ENCODE assay signal across 9 cellular contexts in the genomic region with DNA sequence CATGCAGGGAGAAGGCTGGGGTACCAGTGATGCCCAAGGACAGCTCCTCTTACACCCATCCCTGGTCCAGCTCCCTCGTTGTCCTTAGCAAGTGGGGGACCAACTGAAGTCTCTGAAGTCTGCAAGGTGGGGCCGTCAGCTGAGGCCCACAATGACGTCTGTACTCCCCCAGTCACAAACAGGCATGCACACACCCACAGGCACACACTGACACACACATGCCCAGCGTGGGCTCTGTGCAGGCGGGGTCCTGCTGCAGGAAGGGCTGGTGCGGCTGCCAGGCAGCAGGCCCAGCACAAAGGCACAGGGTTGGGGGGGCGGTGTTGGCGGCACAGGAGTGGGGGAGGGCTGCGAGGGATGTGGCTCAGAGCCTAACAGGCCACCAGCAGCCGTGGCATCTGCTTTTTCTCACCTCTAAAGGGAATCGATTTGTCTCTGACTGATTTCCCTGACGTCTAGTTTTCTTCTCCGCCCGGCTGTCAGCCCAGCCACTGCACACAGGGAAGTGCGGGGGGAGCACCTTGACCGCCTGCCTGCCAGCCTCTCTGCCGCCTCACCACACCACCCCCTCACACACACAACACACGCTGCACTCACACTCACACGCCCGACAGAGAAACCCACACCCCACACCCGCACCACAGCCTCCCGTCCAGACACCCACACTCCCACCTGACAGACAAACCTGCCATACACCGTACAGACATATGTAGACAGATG.
DNase-seq lines count a peak whose midpoint lies in the region; ATAC-seq and TF ChIP-seq lines count a peak whose summit lies in the region.
"Had no signal": no experiment of that assay in that cellular context is flagged by ENCODE, and none has a peak within 500 bp of the region (broad histone marks: within the 10 kb centered on the region; RNA-seq: fewer than 3 reads in every experiment).

No MANE protein-coding gene starts in this region.

- TF ChIP-seq CTCF in GM10266 (IDR thresholded peaks at IDR 0.05; ENCODE audit: control insufficient read depth, insufficient read depth, low read depth, missing control alignments): no peak

- DNase-seq in NCI-H2107 (lab: John Stamatoyannopoulos, UW) (peak; percentile 7), activated T-cell treated with anti-CD3 and anti-CD28 coated beads for 1 hour (ENCODE audit: low read depth) (peak; percentile 17), hippocampal formation (lab: John Stamatoyannopoulos, UW) (peak; percentile 7 to 18), superior temporal gyrus (ENCODE audit: extremely low spot score) (no peak), GM10266 (ENCODE audit: extremely low spot score) (no peak)
- peak; percentile 53 for DNase-seq in stimulated activated CD8-positive, alpha-beta memory T cell treated with anti-CD3 and anti-CD28 coated beads, Interleukin-12 subunit alpha, Interleukin-12 subunit beta, amount 100 ng/mL, for 4 hours (ENCODE audit: low read depth)
- DNase-seq: MG63 had no signal

- no peak for ATAC-seq in HG03342 (IDR thresholded peaks at IDR 0.05; ENCODE audit: unreplicated experiment)
- no peak for ATAC-seq in GM21360 (IDR thresholded peaks at IDR 0.05; ENCODE audit: unreplicated experiment)

Comparison
In these comparisons a context has a peak if more than half of its experiments do, and no peak if none do; other contexts are left out.
1. DNase-seq: peak in NCI-H2107 (single experiment), activated T-cell treated with anti-CD3 and anti-CD28 coated beads for 1 hour (single experiment), hippocampal formation (2 of 2) and stimulated activated CD8-positive, alpha-beta memory T cell treated with anti-CD3 and anti-CD28 coated beads, Interleukin-12 subunit alpha, Interleukin-12 subunit beta, amount 100 ng/mL, for 4 hours (single experiment); none in superior temporal gyrus (single experiment) and GM10266 (single experiment).